ENCODE assay signal across 8 cellular contexts in the genomic region with DNA sequence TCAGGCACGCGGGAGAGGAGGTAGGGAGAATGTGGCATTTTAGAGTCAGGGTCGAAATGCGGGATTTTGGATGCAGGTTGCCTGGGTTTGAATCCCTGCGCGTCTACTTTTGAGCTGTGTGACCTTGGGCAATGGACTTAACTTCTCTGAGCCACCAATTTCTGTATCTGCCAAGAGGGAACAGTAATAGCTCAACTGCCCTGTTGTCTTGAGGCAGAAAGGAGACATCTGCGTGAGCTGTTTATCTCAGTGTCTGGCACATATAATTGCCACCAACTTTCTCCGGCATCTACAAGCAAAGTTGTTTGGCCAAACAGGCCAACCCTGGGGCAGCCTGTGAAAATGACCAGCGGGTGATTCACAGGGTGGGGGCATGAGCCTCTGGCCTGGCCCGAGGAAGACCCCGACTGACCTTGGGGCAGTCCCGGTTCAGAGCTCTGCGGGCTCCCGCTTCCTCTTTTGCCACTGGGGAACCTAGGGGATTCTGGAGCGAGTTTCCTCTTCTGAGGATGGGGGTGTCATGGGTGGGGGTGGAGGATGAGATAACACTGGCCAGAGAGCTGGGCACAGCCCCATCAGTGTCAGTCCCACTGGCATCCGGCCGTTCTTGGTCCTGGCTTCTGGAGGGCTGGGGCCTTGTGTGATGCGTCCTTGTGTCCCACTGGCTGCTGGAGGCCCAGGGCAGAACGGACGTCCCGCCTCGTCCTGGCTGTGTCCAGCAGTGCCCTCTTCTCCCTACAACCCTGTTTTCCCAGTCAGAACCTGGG. TPM values are rescaled to one million over a fixed set of nuclear protein-coding genes. Genes with fewer than 3 reads are reported as not detected.
DNase-seq lines count a peak whose midpoint lies in the region; ATAC-seq and TF ChIP-seq lines count a peak whose summit lies in the region.

No MANE protein-coding gene starts in this region.

- H3K9me3 Mint-ChIP-seq in activated naive CD4-positive, alpha-beta T cell treated with anti-CD3 and anti-CD28 coated beads for 36 hours: no peaks in the 10 kb centered on the region
- no peaks in the 10 kb centered on the region for H3K9me3 Mint-ChIP-seq in activated CD8-positive, alpha-beta T cell treated with anti-CD3 and anti-CD28 coated beads, Interleukin-2, amount 10 ng/mL, durations not matched to agents 7 days and 5 days (ENCODE audit: insufficient read depth)
- H3K9me3 Mint-ChIP-seq in progenitor cell of endocrine pancreas (ENCODE audit: low read depth): no peaks in the 10 kb centered on the region

- no peaks in the 10 kb centered on the region for H3K36me3 ChIP-seq in heart right ventricle

- no peaks in the 10 kb centered on the region for H3K27me3 Mint-ChIP-seq in activated naive CD4-positive, alpha-beta T cell treated with anti-CD3 and anti-CD28 coated beads for 36 hours (ENCODE audit: low read depth)
- no peaks in the 10 kb centered on the region for H3K27me3 Mint-ChIP-seq in activated CD8-positive, alpha-beta T cell treated with anti-CD3 and anti-CD28 coated beads, Interleukin-2, amount 10 ng/mL, durations not matched to agents 7 days and 5 days (ENCODE audit: low read depth)
- peaks cover 12% of the 10 kb centered on the region for H3K27me3 Mint-ChIP-seq in progenitor cell of endocrine pancreas

- no peak for ATAC-seq in activated CD8-positive, alpha-beta T cell treated with anti-CD3 and anti-CD28 coated beads, Interleukin-2, amount 10 ng/mL, durations not matched to agents 7 days and 5 days
- ATAC-seq in heart right ventricle (peak; percentile 9 to 56 (median 40)), GM21447 (IDR thresholded peaks at IDR 0.05; ENCODE audit: unreplicated experiment) (no peak)

- H3K27me3 ChIP-seq in heart right ventricle: no peaks in the 10 kb centered on the region

- intact Hi-C loops in activated naive CD4-positive, alpha-beta T cell treated with anti-CD3 and anti-CD28 coated beads for 36 hours (cut with micrococcal nuclease): loop anchor here (1.0 to 5.0 kb wide), 5 partner anchors 43 to 248 kb away; partner anchors contain the start of genes GSPT1, LITAF, TXNDC11 and ZC3H7A
- intact Hi-C loops in heart right ventricle (cut with DNase I): loop anchor here in 2 of 10 donors (2.0 to 10.0 kb wide), 2 partner anchors 29 to 45 kb away; no protein-coding TSS in a partner anchor

- CTCF ChIA-PET in activated naive CD4-positive, alpha-beta T cell treated with anti-CD3 and anti-CD28 coated beads for 36 hours (lab: Charles Lee): interaction anchor here (0.5 to 1.2 kb wide), 8 partner anchors 10 to 511 kb away, joined by 3 to 4 read pairs (median 3); no protein-coding TSS in a partner anchor
- CTCF ChIA-PET in activated CD8-positive, alpha-beta T cell treated with anti-CD3 and anti-CD28 coated beads, Interleukin-2, amount 10 ng/mL, durations not matched to agents 7 days and 5 days (lab: Charles Lee): interaction anchor here (0.7 to 2.3 kb wide), 7 partner anchors 9 to 705 kb away, joined by 3 to 9 read pairs (median 3); partner anchors contain the start of gene ZC3H7A

- 21 to 36% methylated on average over 22 of the region's 22 CpGs for WGBS in heart right ventricle, 2 donors

- H3K4me3 Mint-ChIP-seq in activated naive CD4-positive, alpha-beta T cell treated with anti-CD3 and anti-CD28 coated beads for 36 hours: peak overlapping the region; percentile 72
- H3K4me3 Mint-ChIP-seq in activated CD8-positive, alpha-beta T cell treated with anti-CD3 and anti-CD28 coated beads, Interleukin-2, amount 10 ng/mL, durations not matched to agents 7 days and 5 days: peak overlapping the region; percentile 84
- peak overlapping the region; percentile 80 for H3K4me3 Mint-ChIP-seq in progenitor cell of endocrine pancreas (ENCODE audit: low read depth)

- H3K36me3 Mint-ChIP-seq in activated naive CD4-positive, alpha-beta T cell treated with anti-CD3 and anti-CD28 coated beads for 36 hours (ENCODE audit: low read depth): no peaks in the 10 kb centered on the region
- H3K36me3 Mint-ChIP-seq in activated CD8-positive, alpha-beta T cell treated with anti-CD3 and anti-CD28 coated beads, Interleukin-2, amount 10 ng/mL, durations not matched to agents 7 days and 5 days (ENCODE audit: low read depth): peaks cover 4% of the 10 kb centered on the region
- peaks cover 1% of the 10 kb centered on the region for H3K36me3 Mint-ChIP-seq in progenitor cell of endocrine pancreas (ENCODE audit: insufficient read depth)

- H3K4me1 ChIP-seq in heart right ventricle: peaks cover 44 to 83% (median 73%) of the 10 kb centered on the region in 9 donors

- no peaks in the 10 kb centered on the region for H3K9me3 ChIP-seq in heart right ventricle

- H3K27ac Mint-ChIP-seq in activated naive CD4-positive, alpha-beta T cell treated with anti-CD3 and anti-CD28 coated beads for 36 hours: peak overlapping the region; percentile 82
- H3K27ac Mint-ChIP-seq in activated CD8-positive, alpha-beta T cell treated with anti-CD3 and anti-CD28 coated beads, Interleukin-2, amount 10 ng/mL, durations not matched to agents 7 days and 5 days: peak overlapping the region; percentile 97
- H3K27ac Mint-ChIP-seq in progenitor cell of endocrine pancreas: peak overlapping the region; percentile 91

- POLR2A ChIA-PET in activated CD8-positive, alpha-beta T cell treated with anti-CD3 and anti-CD28 coated beads, Interleukin-2, amount 10 ng/mL, durations not matched to agents 7 days and 5 days (lab: Charles Lee): interaction anchor here (0.6 to 2.0 kb wide), 3 partner anchors 9 to 457 kb away, joined by 3 to 11 read pairs (median 4); partner anchors contain the start of gene LITAF

- peak overlapping the region; percentile 67 to 98 (median 92) for H3K4me3 ChIP-seq in heart right ventricle

- H3K27ac ChIP-seq in heart right ventricle: peak overlapping the region; percentile 73 to 89 (median 86)

- peaks cover 68% of the 10 kb centered on the region for H3K4me1 Mint-ChIP-seq in activated naive CD4-positive, alpha-beta T cell treated with anti-CD3 and anti-CD28 coated beads for 36 hours (ENCODE audit: low read depth)
- peaks cover 74% of the 10 kb centered on the region for H3K4me1 Mint-ChIP-seq in activated CD8-positive, alpha-beta T cell treated with anti-CD3 and anti-CD28 coated beads, Interleukin-2, amount 10 ng/mL, durations not matched to agents 7 days and 5 days (ENCODE audit: low read depth)
- H3K4me1 Mint-ChIP-seq in progenitor cell of endocrine pancreas (ENCODE audit: low read depth): peaks cover 23% of the 10 kb centered on the region

- DNase-seq in activated naive CD4-positive, alpha-beta T cell treated with anti-CD3 and anti-CD28 coated beads for 36 hours: no peak
- DNase-seq in activated naive CD4-positive, alpha-beta T cell (lab: John Stamatoyannopoulos, UW): no peak
- DNase-seq in activated CD8-positive, alpha-beta T cell treated with anti-CD3 and anti-CD28 coated beads, Interleukin-2, amount 10 ng/mL, durations not matched to agents 7 days and 5 days: no peak
- peak; percentile 63 to 66 for DNase-seq in heart right ventricle
- no peak for DNase-seq in progenitor cell of endocrine pancreas (ENCODE audit: low spot score, unreplicated experiment)
- DNase-seq in stimulated activated CD4-positive, alpha-beta T cell treated with anti-CD3 and anti-CD28 coated beads, Interleukin-2, amount 100 ng/mL, for 48 hours: no peak
- no peak for DNase-seq in activated effector memory CD4-positive, alpha-beta T cell treated with Interleukin-2 at 50 U/mL for 16 hours

- TF ChIP-seq CTCF in heart right ventricle (IDR thresholded peaks at IDR 0.05) (no peak), progenitor cell of endocrine pancreas (IDR thresholded peaks at IDR 0.05; ENCODE audit: unreplicated experiment) (no peak)

RNA-seq across cellular contexts. Expression of gene SNN, which starts 1.3 kb away (rescaled TPM):
- 10 to 100 TPM; 12.0 to 13.6 TPM for total RNA-seq in activated naive CD4-positive, alpha-beta T cell treated with anti-CD3 and anti-CD28 coated beads for 36 hours
- 10 to 100 TPM; 27.3 to 28.9 TPM for total RNA-seq in activated CD8-positive, alpha-beta T cell treated with anti-CD3 and anti-CD28 coated beads, Interleukin-2, amount 10 ng/mL, durations not matched to agents 7 days and 5 days
- total RNA-seq in heart right ventricle (10 to 100 TPM; 25.5 to 61.4 (median 37.6) TPM), progenitor cell of endocrine pancreas (80.6 and 80.9 TPM in 2 replicates)
- polyA plus RNA-seq in heart right ventricle: 10 to 100 TPM; 10.1 to 21.2 TPM

Comparison
In these comparisons a context has a peak if more than half of its experiments do, and no peak if none do; other contexts are left out.
1. DNase-seq: peak in heart right ventricle (2 of 2); none in activated naive CD4-positive, alpha-beta T cell treated with anti-CD3 and anti-CD28 coated beads for 36 hours (single experiment), activated naive CD4-positive, alpha-beta T cell (0 of 4), activated CD8-positive, alpha-beta T cell treated with anti-CD3 and anti-CD28 coated beads, Interleukin-2, amount 10 ng/mL, durations not matched to agents 7 days and 5 days (single experiment), progenitor cell of endocrine pancreas (single experiment), stimulated activated CD4-positive, alpha-beta T cell treated with anti-CD3 and anti-CD28 coated beads, Interleukin-2, amount 100 ng/mL, for 48 hours (0 of 2) and activated effector memory CD4-positive, alpha-beta T cell treated with Interleukin-2 at 50 U/mL for 16 hours (single experiment).
2. ATAC-seq: peak in heart right ventricle (8 of 8); none in activated CD8-positive, alpha-beta T cell treated with anti-CD3 and anti-CD28 coated beads, Interleukin-2, amount 10 ng/mL, durations not matched to agents 7 days and 5 days (single experiment) and GM21447 (single experiment).
3. Peak in every context shown above with its lines, with median percentiles within 50 percentile points of each other: H3K27ac Mint-ChIP-seq and H3K4me3 Mint-ChIP-seq.